In the genomic region with DNA sequence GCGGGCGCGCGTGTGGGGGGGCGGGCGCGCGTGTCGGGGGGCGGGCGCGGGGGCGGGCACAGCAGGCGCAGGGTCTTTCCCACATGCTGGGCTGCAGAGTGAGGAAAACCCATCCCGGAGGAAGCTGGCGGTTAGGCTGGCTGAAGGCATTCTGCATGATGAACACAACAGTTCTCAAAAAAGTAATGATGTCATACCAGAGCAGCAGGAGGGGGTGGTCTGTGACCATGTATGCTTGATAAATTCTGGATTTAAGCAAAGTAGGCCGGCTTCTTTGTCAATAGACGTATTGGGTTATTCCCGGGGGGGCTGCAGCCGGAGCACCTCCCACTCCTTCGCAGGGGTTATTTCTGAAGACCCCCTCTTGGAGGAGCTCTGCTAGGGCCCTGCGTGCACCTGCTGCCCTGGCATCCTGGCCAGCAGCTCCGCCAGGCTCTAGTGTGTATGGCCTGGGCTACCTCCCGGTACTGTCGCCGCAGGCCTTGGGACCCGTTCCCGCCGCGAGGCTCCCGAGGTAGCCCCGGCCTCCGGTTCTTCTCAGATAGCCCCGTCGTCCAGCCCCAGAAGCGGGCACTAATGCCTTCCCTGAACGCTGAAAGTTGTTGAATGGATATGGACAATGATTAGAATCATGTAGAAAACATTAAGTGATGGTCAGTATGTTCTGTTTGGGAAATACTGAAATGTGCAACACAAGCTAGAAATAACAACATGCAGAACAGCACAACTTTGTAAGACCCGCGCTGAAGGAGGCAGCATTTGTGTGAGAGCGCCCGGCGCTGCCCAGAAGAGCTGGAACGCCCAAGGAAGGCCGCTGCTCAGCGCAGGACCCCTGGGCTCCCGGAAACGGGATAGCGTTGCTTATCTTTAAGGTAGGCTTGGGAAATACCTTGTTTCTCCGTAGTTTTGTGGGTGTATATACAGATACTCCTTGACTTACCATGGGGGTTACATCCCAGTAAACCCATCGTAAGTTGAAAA, we compare ENCODE assay signal across 1 cellular context.
TF ChIP-seq lines count a peak whose summit lies in the region.

No MANE protein-coding gene starts in this region.

TF ChIP-seq in HCT116, 20 proteins besides CTCF, POLR2A, EP300 and RAD21 (continued from another document):
- no peak for TF ChIP-seq SIN3A (IDR thresholded peaks at IDR 0.05; ENCODE audit: low read depth)
- no peak for TF ChIP-seq CEBPB (IDR thresholded peaks at IDR 0.05; ENCODE audit: low read depth)
- TF ChIP-seq, protein P1, sequence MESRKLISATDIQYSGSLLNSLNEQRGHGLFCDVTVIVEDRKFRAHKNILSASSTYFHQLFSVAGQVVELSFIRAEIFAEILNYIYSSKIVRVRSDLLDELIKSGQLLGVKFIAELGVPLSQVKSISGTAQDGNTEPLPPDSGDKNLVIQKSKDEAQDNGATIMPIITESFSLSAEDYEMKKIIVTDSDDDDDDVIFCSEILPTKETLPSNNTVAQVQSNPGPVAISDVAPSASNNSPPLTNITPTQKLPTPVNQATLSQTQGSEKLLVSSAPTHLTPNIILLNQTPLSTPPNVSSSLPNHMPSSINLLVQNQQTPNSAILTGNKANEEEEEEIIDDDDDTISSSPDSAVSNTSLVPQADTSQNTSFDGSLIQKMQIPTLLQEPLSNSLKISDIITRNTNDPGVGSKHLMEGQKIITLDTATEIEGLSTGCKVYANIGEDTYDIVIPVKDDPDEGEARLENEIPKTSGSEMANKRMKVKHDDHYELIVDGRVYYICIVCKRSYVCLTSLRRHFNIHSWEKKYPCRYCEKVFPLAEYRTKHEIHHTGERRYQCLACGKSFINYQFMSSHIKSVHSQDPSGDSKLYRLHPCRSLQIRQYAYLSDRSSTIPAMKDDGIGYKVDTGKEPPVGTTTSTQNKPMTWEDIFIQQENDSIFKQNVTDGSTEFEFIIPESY (IDR thresholded peaks at IDR 0.05; ENCODE audit: extremely low read depth, insufficient replicate concordance, low read length), result no peak
